In genomic region chr22:35054064-35054463, GRCh38 we compare ENCODE assay signal across 17 cellular contexts.
"Had no signal": no experiment of that assay in that cellular context is flagged by ENCODE, and none has a peak within 500 bp of the region (broad histone marks: within the 10 kb centered on the region; RNA-seq: fewer than 3 reads in every experiment).

No MANE protein-coding gene starts in this region.

- H3K36me3 ChIP-seq: adrenal gland, gastrocnemius medialis, spleen, suprapubic skin had no signal

- ATAC-seq: gastrocnemius medialis, sciatic nerve, SK-N-SH treated with all-trans-retinoic acid at 6 μM for 48 hours had no signal

- H3K4me3 ChIP-seq: adrenal gland, gastrocnemius medialis, spleen, suprapubic skin had no signal

- DNase-seq: activated B cell treated with CpG ODN at 0.5 μM for 24 hours; activated gamma-delta T cell; adrenal gland; central memory CD4-positive, alpha-beta T cell; cortex of kidney; effector memory CD4-positive, alpha-beta T cell; gastrocnemius medialis; kidney; mesendoderm; nephron progenitor cell; spleen; stimulated activated CD4-positive, alpha-beta T cell treated with anti-CD3 and anti-CD28 coated beads, Interleukin-1b, Interleukin-23, amount 100 ng/mL, for 48 hours; stimulated activated naive B cell treated with anti-CD40 and anti-IgM and Interleukin-4, amounts not matched to agents 10 μg/mL and 1 μg/mL and 100 μg/mL, for 72 hours; T-helper 2 cell had no signal

- H3K27me3 ChIP-seq: adrenal gland, gastrocnemius medialis had no signal
